ENCODE assay signal across 7 cellular contexts in genomic region chr17:75776399-75777242, GRCh38. TPM values are rescaled to one million over a fixed set of nuclear protein-coding genes. Genes with fewer than 3 reads are reported as not detected.
A peak's percentile ranks its signal among the peaks of the same experiment; 100 is the strongest.
DNase-seq lines count a peak whose midpoint lies in the region; ATAC-seq and TF ChIP-seq lines count a peak whose summit lies in the region.

No MANE protein-coding gene starts in this region.

- H3K4me3 ChIP-seq in SU-DHL-6 (ENCODE audit: insufficient read depth, low read length, poor library complexity, severe bottlenecking) (no peak overlapping the region), endocrine pancreas (ENCODE audit: control insufficient read depth, insufficient read depth, low read length) (peak overlapping the region; percentile 97), ovary (peak overlapping the region; percentile 87)

- 0 out of 2 replicates have a peak, but pooled peaks cover 3% of the 10 kb centered on the region for H3K9me3 ChIP-seq in SU-DHL-6 (ENCODE audit: insufficient read depth, low read length)
- no peaks in the 10 kb centered on the region for H3K9me3 ChIP-seq in endocrine pancreas (ENCODE audit: control insufficient read depth, low read length)
- H3K9me3 ChIP-seq in ovary = no peaks in the 10 kb centered on the region

- no peak for ATAC-seq in GM21360 (IDR thresholded peaks at IDR 0.05; ENCODE audit: unreplicated experiment)

- H3K4me2 ChIP-seq in SU-DHL-6 (ENCODE audit: low read depth, low read length, poor library complexity, severe bottlenecking) = peak overlapping the region; percentile 70

- peaks cover 22% of the 10 kb centered on the region for H3K79me2 ChIP-seq in SU-DHL-6 (ENCODE audit: insufficient read depth, low read length)

- H3K27me3 ChIP-seq in SU-DHL-6 (ENCODE audit: low read length) (no peaks in the 10 kb centered on the region), endocrine pancreas (ENCODE audit: control insufficient read depth, insufficient read depth, low read length) (no peaks in the 10 kb centered on the region), ovary (no peaks in the 10 kb centered on the region)

- CTCF ChIA-PET in HEK293T (lab: Yijun Ruan, JAX) = interaction anchor here (1.0 to 2.0 kb wide), 5 partner anchors 26 to 84 kb away, joined by 3 to 7 read pairs (median 3); no protein-coding TSS in a partner anchor

- no peak for TF ChIP-seq EP300 in ovary (IDR thresholded peaks at IDR 0.05)

- no peak overlapping the region for H2AFZ ChIP-seq in SU-DHL-6 (ENCODE audit: low read depth, low read length, severe bottlenecking)

- peaks cover 20% of the 10 kb centered on the region for H4K20me1 ChIP-seq in SU-DHL-6 (ENCODE audit: low read depth, low read length)

- TF ChIP-seq CTCF in SU-DHL-6 (IDR thresholded peaks at IDR 0.05; ENCODE audit: insufficient read depth, low read length, poor library complexity, severe bottlenecking) (no peak), ovary (IDR thresholded peaks at IDR 0.05) (no peak)

- H3K27ac ChIP-seq in SU-DHL-6 (ENCODE audit: low read depth, low read length) = no peak overlapping the region
- H3K27ac ChIP-seq in ovary = peak overlapping the region in 1 of 2 donors; percentile 5

- POLR2A ChIA-PET in HEK293T (lab: Yijun Ruan, JAX) = interaction anchor here (0.7 to 8.1 kb wide), 12 partner anchors 9 to 156 kb away, joined by 3 to 206 read pairs (median 4); partner anchors contain the start of genes GALK1, UNK and WBP2

- H3F3A ChIP-seq in SU-DHL-6 (ENCODE audit: insufficient read depth) = peaks cover 42% of the 10 kb centered on the region

- H3K9ac ChIP-seq in SU-DHL-6 (ENCODE audit: low read length) (no peak overlapping the region), endocrine pancreas (ENCODE audit: control insufficient read depth, insufficient read depth, low read length) (no peak overlapping the region)

- 28% methylated on average over 15 of the region's 15 CpGs for WGBS in ovary, 3 donors

- H3K36me3 ChIP-seq in SU-DHL-6 (ENCODE audit: low read length) (peaks cover 18% of the 10 kb centered on the region), endocrine pancreas (ENCODE audit: control insufficient read depth, insufficient read depth, low read length) (peaks cover 16% of the 10 kb centered on the region), ovary (no peaks in the 10 kb centered on the region)

- H3K4me1 ChIP-seq in endocrine pancreas (ENCODE audit: control insufficient read depth, insufficient read depth, low read length) = peaks cover 16% of the 10 kb centered on the region
- peaks cover 10% of the 10 kb centered on the region for H3K4me1 ChIP-seq in ovary (ENCODE audit: insufficient read depth)

- TF ChIP-seq POLR2A in ovary (IDR thresholded peaks at IDR 0.05) = no peak

- no peaks in the 10 kb centered on the region for H3K9me2 ChIP-seq in SU-DHL-6 (replicated peaks; ENCODE audit: insufficient read depth, low read length)

- no peak for DNase-seq in HEK293T (ENCODE audit: extremely low spot score)
- DNase-seq in ovary = peak in 3 of 5 donors; percentile 27 to 57 (median 48)
- no peak for DNase-seq in SKM-1 (lab: John Stamatoyannopoulos, UW; ENCODE audit: unreplicated experiment)
- no peak for DNase-seq in epidermal melanocyte (ENCODE audit: insufficient read length, low spot score)

- intact Hi-C loops in ovary (cut with DNase I) = loop anchor here in 1 of 4 donors (10.0 kb wide), 1 partner anchor 98 kb away; the partner anchor contains the start of gene TRIM47

TF ChIP-seq in HEK293T, 16 proteins besides CTCF, POLR2A, EP300 and RAD21:
- peak; percentile 31; the same call in 1 of the 2 replicates for TF ChIP-seq ELF4 (IDR thresholded peaks at IDR 0.05)
- no peak for TF ChIP-seq TARDBP (IDR thresholded peaks at IDR 0.05)

RNA-seq across cellular contexts. Expression of gene UNK, which starts 8.0 kb away (rescaled TPM):
- total RNA-seq in ovary = 10 to 100 TPM; 27.5 to 58.1 (median 40.8) TPM
- polyA plus RNA-seq in ovary = 10 to 100 TPM; 12.7 to 34.9 TPM

RNA-seq across cellular contexts. Expression of gene GALK1, which starts 11.6 kb away (rescaled TPM):
- total RNA-seq in ovary = 10 to 100 TPM; 17.5 to 35.1 (median 27.6) TPM
- 10 to 100 TPM in 1 of 2 donors, under 1 TPM in 1; 0.33 to 22.6 TPM for polyA plus RNA-seq in ovary

RNA-seq across cellular contexts. Expression of gene ITGB4, which starts 55.4 kb away (rescaled TPM):
- 10 to 100 TPM in 5 of 7 donors, 1 to 10 TPM in 2; 6.3 to 55.6 (median 22.5) TPM for total RNA-seq in ovary
- 1 to 10 TPM; 3.3 to 6.0 TPM for polyA plus RNA-seq in ovary

Comparison
In these comparisons a context has a peak if more than half of its experiments do, and no peak if none do; other contexts are left out.
1. DNase-seq: peak in ovary (3 of 5); none in HEK293T (single experiment), SKM-1 (single experiment) and epidermal melanocyte (single experiment).